In the genomic region with DNA sequence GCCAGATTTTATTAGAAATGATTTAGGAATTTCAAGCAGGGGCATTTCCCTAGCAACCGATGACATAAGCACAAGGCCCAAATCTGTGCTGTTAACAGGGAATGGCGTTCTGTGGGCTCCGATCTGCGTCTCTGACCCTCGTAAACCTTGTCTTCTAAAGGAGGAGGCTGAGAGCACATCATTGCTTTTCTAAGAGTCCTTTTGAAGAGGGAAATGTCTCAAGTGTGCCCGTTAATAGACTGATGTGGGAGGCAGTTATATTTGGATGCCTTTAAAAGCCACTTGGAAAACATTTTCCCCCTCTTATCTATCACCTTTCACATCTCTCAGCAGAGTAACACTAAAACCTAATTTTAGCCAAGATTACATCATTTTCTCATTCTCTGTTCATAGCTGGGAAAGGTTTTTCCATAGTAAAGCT, we compare ENCODE assay signal across 30 cellular contexts.
DNase-seq lines count a peak whose midpoint lies in the region; ATAC-seq and TF ChIP-seq lines count a peak whose summit lies in the region.
"Had no signal": no experiment of that assay in that cellular context is flagged by ENCODE, and none has a peak within 500 bp of the region (broad histone marks: within the 10 kb centered on the region; RNA-seq: fewer than 3 reads in every experiment).

No MANE protein-coding gene starts in this region.

- H3K36me3 ChIP-seq in SK-N-SH (replicated peaks in 1 of 2; ENCODE audit: control insufficient read depth in 1 of 2, insufficient read depth in 2 of 2, low read length in 1 of 2) = peaks cover 14 to 22% of the 10 kb centered on the region in 2 experiments
- H3K36me3 ChIP-seq: gastroesophageal sphincter, vagina had no signal

- H3K4me1 Mint-ChIP-seq in chondrocyte (ENCODE audit: low read depth) = peaks cover 39% of the 10 kb centered on the region
- peaks cover 47% of the 10 kb centered on the region for H3K4me1 Mint-ChIP-seq in nephron progenitor cell
- H3K4me1 Mint-ChIP-seq: stimulated activated naive CD8-positive, alpha-beta T cell treated with anti-CD3 and anti-CD28 coated beads, Interleukin-15, amount 100 ng/mL, for 72 hours had no signal

- no peaks in the 10 kb centered on the region for H3K27me3 ChIP-seq in SK-N-SH (ENCODE audit: insufficient read depth)
- H3K27me3 ChIP-seq: dorsolateral prefrontal cortex, gastroesophageal sphincter, hepatocyte, vagina had no signal

- H3K9me2 ChIP-seq in SK-N-SH = no peaks in the 10 kb centered on the region

- H3K4me1 ChIP-seq in SK-N-SH (ENCODE audit: control insufficient read depth in 1 of 2, insufficient read depth in 2 of 2, low read depth in 1 of 2, low read length in 1 of 2) = peaks cover 38 to 46% of the 10 kb centered on the region in 2 experiments; a peak in 3 of 4 replicates
- H3K4me1 ChIP-seq: parathyroid adenoma had no signal

- H3K9me3 Mint-ChIP-seq in chondrocyte (ENCODE audit: low read depth) = no peaks in the 10 kb centered on the region
- H3K9me3 Mint-ChIP-seq in nephron progenitor cell = peaks cover 14% of the 10 kb centered on the region
- H3K9me3 Mint-ChIP-seq: activated T-cell treated with anti-CD3 and anti-CD28 coated beads, Interleukin-2, amount 50 U/mL, for 72 hours; CD8-positive, alpha-beta memory T cell; stimulated activated naive CD8-positive, alpha-beta T cell treated with anti-CD3 and anti-CD28 coated beads, Interleukin-15, amount 100 ng/mL, for 72 hours had no signal

- no peak overlapping the region for H3K4me2 ChIP-seq in SK-N-SH
- H3K4me2 ChIP-seq: hepatocyte had no signal

- H3K9me3 ChIP-seq in SK-N-SH = no peaks in the 10 kb centered on the region
- H3K9me3 ChIP-seq: gastroesophageal sphincter, vagina had no signal

- H3K4me3 ChIP-seq in SK-N-SH (ENCODE audit: low read depth in 2 of 2, low read length in 1 of 2) = no peak overlapping the region
- H3K4me3 ChIP-seq: dorsolateral prefrontal cortex, gastroesophageal sphincter, hepatocyte, SK-N-MC, vagina had no signal

- DNase-seq in SK-N-SH (no peak), NCI-H187 treated with DMSO at 0.1 percent for 48 hours (lab: John Stamatoyannopoulos, UW) (peak; percentile 86), chondrocyte (ENCODE audit: low spot score) (no peak), nephron progenitor cell (no peak), CD1c-positive myeloid dendritic cell (ENCODE audit: extremely low spot score) (no peak)
- DNase-seq in stimulated activated CD4-positive, alpha-beta T cell treated with anti-CD3 and anti-CD28 coated beads, Interleukin-2, amount 100 ng/mL, for 24 hours = no peak
- DNase-seq: activated CD4-positive, alpha-beta T cell treated with anti-CD3 and anti-CD28 coated beads, Interleukin-2, amount 50 U/mL, for 4 hours; activated T-cell treated with anti-CD3 and anti-CD28 coated beads, Interleukin-2, amount 50 U/mL, for 72 hours; AML-193; CD8-positive, alpha-beta memory T cell; dorsolateral prefrontal cortex; HCEC 1CT; mammary epithelial cell; NCI-H1694; NCI-H2171 treated with DMSO at 0.1 percent for 48 hours; NCI-H526; NK-92 treated with Interleukin-12 subunit alpha and Interleukin-12 subunit beta, amount 100 ng/mL, for 24 hours; retina; small intestine; stimulated activated CD4-positive, alpha-beta T cell treated with anti-CD3 and anti-CD28 coated beads, Interleukin-1b, Interleukin-23, amount 100 ng/mL, for 48 hours; stimulated activated CD8-positive, alpha-beta memory T cell treated with anti-CD3 and anti-CD28 coated beads, Interleukin-4, amount 100 ng/mL, for 48 hours; stimulated activated naive CD8-positive, alpha-beta T cell treated with anti-CD3 and anti-CD28 coated beads, Interleukin-15, amount 100 ng/mL, for 72 hours; T-helper 2 cell had no signal

- no peaks in the 10 kb centered on the region for H3K27me3 Mint-ChIP-seq in chondrocyte (ENCODE audit: low read depth)
- H3K27me3 Mint-ChIP-seq in nephron progenitor cell (ENCODE audit: low read depth, poor library complexity) = peaks cover 3% of the 10 kb centered on the region
- H3K27me3 Mint-ChIP-seq: CD8-positive, alpha-beta memory T cell had no signal

- ATAC-seq in SK-N-SH treated with all-trans-retinoic acid at 6 μM for 48 hours = no peak
- ATAC-seq in GM18520 (IDR thresholded peaks at IDR 0.05; ENCODE audit: unreplicated experiment) = no peak
- ATAC-seq: activated T-cell treated with anti-CD3 and anti-CD28 coated beads, Interleukin-2, amount 50 U/mL, for 72 hours; gastroesophageal sphincter; stimulated activated naive CD8-positive, alpha-beta T cell treated with anti-CD3 and anti-CD28 coated beads, Interleukin-15, amount 100 ng/mL, for 72 hours had no signal

- WGBS in SK-N-SH (ENCODE audit: low lambda C conversion rate) = 94% methylated on average over 6 of the region's 6 CpGs

- H3K4me3 Mint-ChIP-seq in chondrocyte (ENCODE audit: unreplicated experiment) (no peak overlapping the region), nephron progenitor cell (no peak overlapping the region)
- H3K4me3 Mint-ChIP-seq: activated T-cell treated with anti-CD3 and anti-CD28 coated beads, Interleukin-2, amount 50 U/mL, for 72 hours; CD8-positive, alpha-beta memory T cell; stimulated activated naive CD8-positive, alpha-beta T cell treated with anti-CD3 and anti-CD28 coated beads, Interleukin-15, amount 100 ng/mL, for 72 hours had no signal

- POLR2A ChIA-PET in SK-N-SH (lab: Yijun Ruan, JAX) = no interaction called here

- no peak overlapping the region for H3K9ac ChIP-seq in SK-N-SH
- H3K9ac ChIP-seq: parathyroid adenoma had no signal

- no peak overlapping the region for H2AFZ ChIP-seq in SK-N-SH (ENCODE audit: low read depth)
- H2AFZ ChIP-seq: hepatocyte, parathyroid adenoma had no signal

- TF ChIP-seq CTCF in SK-N-SH (IDR thresholded peaks at IDR 0.05) = no peak
- no peak for TF ChIP-seq CTCF in chondrocyte (IDR thresholded peaks at IDR 0.05)
- TF ChIP-seq CTCF in nephron progenitor cell (IDR thresholded peaks at IDR 0.05) = no peak

- H4K20me1 ChIP-seq in SK-N-SH (ENCODE audit: insufficient read depth) = peaks cover 90% of the 10 kb centered on the region

- no peak overlapping the region for H3K27ac ChIP-seq in SK-N-SH (ENCODE audit: low read depth in 2 of 2, low read length in 1 of 2)
- H3K27ac ChIP-seq: dorsolateral prefrontal cortex, gastroesophageal sphincter, hepatocyte, parathyroid adenoma, SK-N-MC, vagina had no signal

- peaks cover 35% of the 10 kb centered on the region for H3F3A ChIP-seq in SK-N-SH (replicated peaks; ENCODE audit: insufficient read depth)

- CTCF ChIA-PET in SK-N-SH (lab: Yijun Ruan, JAX) = interaction anchor here (0.9 to 5.2 kb wide), 4 partner anchors 11 to 650 kb away, joined by 3 to 40 read pairs (median 4); no protein-coding TSS in a partner anchor

- H3K79me2 ChIP-seq in SK-N-SH (ENCODE audit: insufficient read depth) = peaks cover 97% of the 10 kb centered on the region

- no peak for TF ChIP-seq EP300 in SK-N-SH (IDR thresholded peaks at IDR 0.05; ENCODE audit: borderline replicate concordance in 1 of 2, low read depth in 1 of 2, low read length in 1 of 2)

- TF ChIP-seq RAD21 in SK-N-SH (IDR thresholded peaks at IDR 0.05; ENCODE audit: low read length) = no peak

- no peaks in the 10 kb centered on the region for H3K36me3 Mint-ChIP-seq in chondrocyte (ENCODE audit: low read depth)
- peaks cover 77% of the 10 kb centered on the region for H3K36me3 Mint-ChIP-seq in nephron progenitor cell (ENCODE audit: low read depth)

- peak overlapping the region; percentile 24 for H3K27ac Mint-ChIP-seq in chondrocyte (ENCODE audit: unreplicated experiment)
- H3K27ac Mint-ChIP-seq in nephron progenitor cell = peak overlapping the region; percentile 73
- H3K27ac Mint-ChIP-seq: activated T-cell treated with anti-CD3 and anti-CD28 coated beads, Interleukin-2, amount 50 U/mL, for 72 hours had no signal

TF ChIP-seq in SK-N-SH, 30 proteins besides CTCF, POLR2A, EP300 and RAD21:
- peak; percentile 98 for TF ChIP-seq RFX5 (IDR thresholded peaks at IDR 0.05; ENCODE audit: low read length)
- TF ChIP-seq, protein P1, sequence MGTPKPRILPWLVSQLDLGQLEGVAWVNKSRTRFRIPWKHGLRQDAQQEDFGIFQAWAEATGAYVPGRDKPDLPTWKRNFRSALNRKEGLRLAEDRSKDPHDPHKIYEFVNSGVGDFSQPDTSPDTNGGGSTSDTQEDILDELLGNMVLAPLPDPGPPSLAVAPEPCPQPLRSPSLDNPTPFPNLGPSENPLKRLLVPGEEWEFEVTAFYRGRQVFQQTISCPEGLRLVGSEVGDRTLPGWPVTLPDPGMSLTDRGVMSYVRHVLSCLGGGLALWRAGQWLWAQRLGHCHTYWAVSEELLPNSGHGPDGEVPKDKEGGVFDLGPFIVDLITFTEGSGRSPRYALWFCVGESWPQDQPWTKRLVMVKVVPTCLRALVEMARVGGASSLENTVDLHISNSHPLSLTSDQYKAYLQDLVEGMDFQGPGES (IDR thresholded peaks at IDR 0.05; ENCODE audit: low read depth, low read length) = no peak

TF ChIP-seq in SK-N-SH treated with all-trans-retinoic acid at 6 μM for 48 hours, 23 proteins besides CTCF, POLR2A, EP300 and RAD21:
- TF ChIP-seq GLIS3 (CRISPR knock-in tag; IDR thresholded peaks at IDR 0.05) (no peak), TOX (CRISPR knock-in tag; IDR thresholded peaks at IDR 0.05; ENCODE audit: borderline replicate concordance) (no peak), ISL1 (CRISPR knock-in tag; IDR thresholded peaks at IDR 0.05) (no peak), ESRRG (CRISPR knock-in tag; IDR thresholded peaks at IDR 0.05) (no peak), ZNF565 (CRISPR knock-in tag; conservative IDR thresholded peaks at IDR 0.05; ENCODE audit: low read depth) (no peak), ZNF8 (CRISPR knock-in tag; IDR thresholded peaks at IDR 0.05) (no peak)
